In the genomic region with DNA sequence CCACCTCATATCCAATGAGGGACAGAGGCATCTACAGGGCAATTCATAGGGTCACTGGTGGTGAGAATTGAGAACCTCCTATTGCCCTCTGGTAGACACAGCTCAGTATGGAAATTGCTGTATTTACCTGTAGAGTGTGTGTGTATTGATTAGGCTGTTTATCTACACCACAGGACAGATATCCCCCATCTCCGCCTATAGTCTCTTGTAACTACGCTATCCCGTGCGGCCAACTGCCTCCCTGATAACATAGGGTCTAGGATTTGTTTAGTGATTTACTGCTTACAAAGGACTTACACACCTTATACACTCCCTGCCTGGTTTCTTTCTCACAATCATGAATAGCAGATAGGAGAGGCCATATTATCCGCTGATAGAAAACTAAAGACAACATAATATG, we compare ENCODE assay signal across 10 cellular contexts. TPM values are rescaled to one million over a fixed set of nuclear protein-coding genes. Genes with fewer than 3 reads are reported as not detected.
DNase-seq lines count a peak whose midpoint lies in the region; ATAC-seq and TF ChIP-seq lines count a peak whose summit lies in the region.
"Had no signal": no experiment of that assay in that cellular context is flagged by ENCODE, and none has a peak within 500 bp of the region (broad histone marks: within the 10 kb centered on the region; RNA-seq: fewer than 3 reads in every experiment).

No MANE protein-coding gene starts in this region.

- peak overlapping the region; percentile 59 for H3K4me3 Mint-ChIP-seq in T-helper 2 cell treated with Interferon-gamma antibody and Interleukin-4, amounts not matched to agents 5 μg/mL and 100 μg/mL, for 36 hours
- H3K4me3 Mint-ChIP-seq in WTC11 = peak overlapping the region; percentile 53
- H3K4me3 Mint-ChIP-seq in endothelial cell (ENCODE audit: unreplicated experiment) = no peak overlapping the region

- H3K79me2 ChIP-seq in fibroblast of lung (ENCODE audit: control insufficient read depth, insufficient read depth, low read length) = peaks cover 30% of the 10 kb centered on the region

- H3K36me3 Mint-ChIP-seq in T-helper 2 cell treated with Interferon-gamma antibody and Interleukin-4, amounts not matched to agents 5 μg/mL and 100 μg/mL, for 36 hours (ENCODE audit: low read depth) = peaks cover 5% of the 10 kb centered on the region
- H3K36me3 Mint-ChIP-seq in WTC11 (peaks cover 3% of the 10 kb centered on the region), endothelial cell (ENCODE audit: low read depth, unreplicated experiment) (no peaks in the 10 kb centered on the region)

- no peak overlapping the region for H3K4me3 ChIP-seq in fibroblast of lung (replicated peaks in 1 of 4; ENCODE audit: control extremely low read depth in 1 of 4, insufficient read depth in 1 of 4, low read depth in 3 of 4, low read length in 4 of 4)
- H3K4me3 ChIP-seq in spleen = no peak overlapping the region

- H3K4me1 ChIP-seq in fibroblast of lung (ENCODE audit: control insufficient read depth, extremely low read depth, insufficient read depth, low read length) (peaks cover 16% of the 10 kb centered on the region), spleen (peaks cover 30 to 58% (median 42%) of the 10 kb centered on the region in 6 donors)

- no peak overlapping the region for H3K4me2 ChIP-seq in fibroblast of lung (ENCODE audit: extremely low read depth, insufficient read depth, low read length)

- H2AFZ ChIP-seq in fibroblast of lung (ENCODE audit: low read length) = no peak overlapping the region

- ATAC-seq in WTC11 (no peak), HG03095 (IDR thresholded peaks at IDR 0.05; ENCODE audit: unreplicated experiment) (no peak)

- no peaks in the 10 kb centered on the region for H3K27me3 Mint-ChIP-seq in T-helper 2 cell treated with Interferon-gamma antibody and Interleukin-4, amounts not matched to agents 5 μg/mL and 100 μg/mL, for 36 hours (ENCODE audit: low read depth)
- H3K27me3 Mint-ChIP-seq in WTC11 (ENCODE audit: low read depth) (no peaks in the 10 kb centered on the region), endothelial cell (ENCODE audit: unreplicated experiment) (peaks cover 4% of the 10 kb centered on the region)

- peaks cover 38% of the 10 kb centered on the region for H3K4me1 Mint-ChIP-seq in T-helper 2 cell treated with Interferon-gamma antibody and Interleukin-4, amounts not matched to agents 5 μg/mL and 100 μg/mL, for 36 hours (ENCODE audit: low read depth)
- peaks cover 38% of the 10 kb centered on the region for H3K4me1 Mint-ChIP-seq in WTC11
- peaks cover 30% of the 10 kb centered on the region for H3K4me1 Mint-ChIP-seq in endothelial cell (ENCODE audit: unreplicated experiment)

- no peak for DNase-seq in T-helper 2 cell treated with Interferon-gamma antibody and Interleukin-4, amounts not matched to agents 5 μg/mL and 100 μg/mL, for 36 hours (ENCODE audit: low spot score)
- no peak for DNase-seq in T-helper 2 cell
- DNase-seq in WTC11 (ENCODE audit: low spot score) = no peak
- no peak for DNase-seq in fibroblast of lung (ENCODE audit: low read depth in 2 of 2)
- DNase-seq in spleen = no peak
- no peak for DNase-seq in stimulated activated CD4-positive, alpha-beta T cell treated with anti-CD3 and anti-CD28 coated beads, Interleukin-15, amount 100 ng/mL, for 24 hours
- no peak for DNase-seq in endothelial cell (ENCODE audit: low spot score)
- DNase-seq: NCI-H187; stimulated activated CD4-positive, alpha-beta T cell treated with anti-CD3 and anti-CD28 coated beads, Interleukin-4, amount 100 ng/mL, for 1 hour had no signal

- no peak for TF ChIP-seq POLR2A in spleen (IDR thresholded peaks at IDR 0.05)

- H3K9me3 Mint-ChIP-seq in T-helper 2 cell treated with Interferon-gamma antibody and Interleukin-4, amounts not matched to agents 5 μg/mL and 100 μg/mL, for 36 hours = no peaks in the 10 kb centered on the region
- peaks cover 4% of the 10 kb centered on the region for H3K9me3 Mint-ChIP-seq in WTC11
- no peaks in the 10 kb centered on the region for H3K9me3 Mint-ChIP-seq in endothelial cell (ENCODE audit: unreplicated experiment)

- peak overlapping the region; percentile 100 for H3K27ac Mint-ChIP-seq in T-helper 2 cell treated with Interferon-gamma antibody and Interleukin-4, amounts not matched to agents 5 μg/mL and 100 μg/mL, for 36 hours
- peak overlapping the region; percentile 72 for H3K27ac Mint-ChIP-seq in WTC11
- H3K27ac Mint-ChIP-seq in endothelial cell (ENCODE audit: unreplicated experiment) = no peak overlapping the region

- H3K9ac ChIP-seq in fibroblast of lung (ENCODE audit: insufficient read depth, low read length) = no peak overlapping the region

- WGBS in spleen, 5 donors = 93 to 97% (median 96%) methylated on average over 5 of the region's 5 CpGs

- H3K9me3 ChIP-seq in fibroblast of lung (ENCODE audit: control insufficient read depth, insufficient read depth, low read depth, low read length) (no peaks in the 10 kb centered on the region), spleen (no peaks in the 10 kb centered on the region)

- no peaks in the 10 kb centered on the region for H4K20me1 ChIP-seq in fibroblast of lung (ENCODE audit: control insufficient read depth, extremely low read depth, insufficient read depth, low read length)

- H3K27ac ChIP-seq in fibroblast of lung (ENCODE audit: insufficient read depth, low read length) = peak overlapping the region; percentile 100
- peak overlapping the region in 6 of 8 donors; percentile 99 to 100 (median 100) for H3K27ac ChIP-seq in spleen

- intact Hi-C loops in spleen (cut with DNase I; ENCODE audit: low total_unique reads) = no loop called here

- TF ChIP-seq CTCF in WTC11 (IDR thresholded peaks at IDR 0.05) (no peak), fibroblast of lung (conservative IDR thresholded peaks at IDR 0.05 in 1 of 2, IDR thresholded peaks at IDR 0.05 in 1 of 2; ENCODE audit: low read depth in 1 of 2, low read length in 2 of 2) (no peak), spleen (IDR thresholded peaks at IDR 0.05 in 8 of 11, conservative IDR thresholded peaks at IDR 0.05 in 3 of 11) (no peak), endothelial cell (IDR thresholded peaks at IDR 0.05; ENCODE audit: unreplicated experiment) (no peak)

- POLR2A ChIA-PET in WTC11 (lab: Charles Lee) = no interaction called here

- CTCF ChIA-PET in WTC11 (lab: Charles Lee) = interaction anchor here (2.0 to 2.9 kb wide), 3 partner anchors 13 to 128 kb away, joined by 13 to 41 read pairs (median 36); no protein-coding TSS in a partner anchor

- H3K27me3 ChIP-seq in fibroblast of lung (ENCODE audit: control insufficient read depth, insufficient read depth, low read length) = no peaks in the 10 kb centered on the region
- H3K27me3 ChIP-seq in spleen (replicated peaks in 1 of 7) = no peaks in the 10 kb centered on the region

- H3K36me3 ChIP-seq in fibroblast of lung (ENCODE audit: control insufficient read depth, insufficient read depth, low read length) (no peaks in the 10 kb centered on the region), spleen (no peaks in the 10 kb centered on the region)

TF ChIP-seq in WTC11, 78 proteins besides CTCF, POLR2A, EP300 and RAD21:
- TF ChIP-seq, protein P1, sequence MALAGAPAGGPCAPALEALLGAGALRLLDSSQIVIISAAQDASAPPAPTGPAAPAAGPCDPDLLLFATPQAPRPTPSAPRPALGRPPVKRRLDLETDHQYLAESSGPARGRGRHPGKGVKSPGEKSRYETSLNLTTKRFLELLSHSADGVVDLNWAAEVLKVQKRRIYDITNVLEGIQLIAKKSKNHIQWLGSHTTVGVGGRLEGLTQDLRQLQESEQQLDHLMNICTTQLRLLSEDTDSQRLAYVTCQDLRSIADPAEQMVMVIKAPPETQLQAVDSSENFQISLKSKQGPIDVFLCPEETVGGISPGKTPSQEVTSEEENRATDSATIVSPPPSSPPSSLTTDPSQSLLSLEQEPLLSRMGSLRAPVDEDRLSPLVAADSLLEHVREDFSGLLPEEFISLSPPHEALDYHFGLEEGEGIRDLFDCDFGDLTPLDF (CRISPR knock-in tag; IDR thresholded peaks at IDR 0.05) = no peak
- 0 out of 2 replicates have a peak, but pooled peaks have one; percentile 49 for TF ChIP-seq OVOL2 (CRISPR knock-in tag; IDR thresholded peaks at IDR 0.05; ENCODE audit: borderline replicate concordance)

RNA-seq across cellular contexts. Expression of gene STAT3, which starts 1.7 kb away (rescaled TPM):
- total RNA-seq in WTC11 (2021) (74.4 to 98.0 TPM (median 74.9 TPM) in 3 replicates), fibroblast of lung (101 and 118 TPM in 2 replicates), spleen (100 to 1,000 TPM; 229 to 326 (median 266) TPM), endothelial cell (ENCODE audit: unreplicated experiment) (160 TPM)
- polyA plus RNA-seq in fibroblast of lung (60.6 and 75.0 TPM in 2 replicates), spleen (10 to 100 TPM; 18.3 to 49.8 (median 24.1) TPM)
- 60.3 and 76.1 TPM in 2 replicates for polyA plus RNA-seq in fibroblast of lung (2012)
- polyA minus RNA-seq in fibroblast of lung (ENCODE audit: low replicate concordance) = 110 and 157 TPM in 2 replicates

RNA-seq across cellular contexts. Expression of gene CAVIN1, which starts 33.2 kb away (rescaled TPM):
- total RNA-seq in WTC11 (2021) = 24.6 to 28.4 TPM (median 27.8 TPM) in 3 replicates
- total RNA-seq in fibroblast of lung = 331 and 372 TPM in 2 replicates
- polyA plus RNA-seq in fibroblast of lung = 432 and 490 TPM in 2 replicates
- polyA plus RNA-seq in fibroblast of lung (2012) = 709 and 835 TPM in 2 replicates
- polyA minus RNA-seq in fibroblast of lung (ENCODE audit: low replicate concordance) = 388 and 507 TPM in 2 replicates
- 100 to 1,000 TPM; 129 to 224 (median 150) TPM for total RNA-seq in spleen
- 100 to 1,000 TPM in 1 of 3 donors, 10 to 100 TPM in 2; 25.3 to 129 (median 34.7) TPM for polyA plus RNA-seq in spleen
- total RNA-seq in endothelial cell (ENCODE audit: unreplicated experiment) = 334 TPM
